ENCODE assay signal across 15 cellular contexts in genomic region chr7:121062684-121063279, GRCh38.
"Had no signal": no experiment of that assay in that cellular context is flagged by ENCODE, and none has a peak within 500 bp of the region (broad histone marks: within the 10 kb centered on the region; RNA-seq: fewer than 3 reads in every experiment).

No MANE protein-coding gene starts in this region.

- H3K27me3 ChIP-seq: right atrium auricular region, stomach, upper lobe of left lung had no signal

- H3K4me3 ChIP-seq: right atrium auricular region, skin epidermis, stomach, upper lobe of left lung had no signal

- H3K27ac ChIP-seq: skin epidermis, stomach, upper lobe of left lung had no signal

- ATAC-seq: activated CD4-positive, CD25-positive, alpha-beta regulatory T cell treated with anti-CD3 and anti-CD28 coated beads, Interleukin-2, amount 50 U/mL, for 24 hours; activated CD8-positive, alpha-beta T cell treated with anti-CD3 and anti-CD28 coated beads, Interleukin-2, amount 10 ng/mL, durations not matched to agents 7 days and 5 days had no signal

- H3K36me3 ChIP-seq: right atrium auricular region, upper lobe of left lung had no signal

- H3K4me1 ChIP-seq: right atrium auricular region, upper lobe of left lung had no signal

- DNase-seq: activated CD4-positive, alpha-beta T cell treated with anti-CD3 and anti-CD28 coated beads, Interleukin-2, amount 10 ng/mL, durations not matched to agents 7 days and 5 days; activated CD8-positive, alpha-beta T cell treated with anti-CD3 and anti-CD28 coated beads, Interleukin-2, amount 10 ng/mL, durations not matched to agents 7 days and 5 days; activated naive CD4-positive, alpha-beta T cell treated with anti-CD3 and anti-CD28 coated beads for 36 hours; activated T-cell treated with anti-CD3 and anti-CD28 coated beads, Interleukin-2, amount 50 U/mL, for 24 hours; caudate nucleus; foreskin melanocyte; kidney; mammary epithelial cell; midbrain; stimulated activated CD4-positive, alpha-beta T cell treated with anti-CD3 and anti-CD28 coated beads, Interleukin-2, amount 100 ng/mL, for 48 hours; stomach; upper lobe of left lung had no signal

- H3K9me3 ChIP-seq: right atrium auricular region, stomach, upper lobe of left lung had no signal
